21 cellular contexts compared by ENCODE assay signal in genomic region chr18:78638889-78639596, GRCh38.
DNase-seq lines count a peak whose midpoint lies in the region; ATAC-seq and TF ChIP-seq lines count a peak whose summit lies in the region.
"Had no signal": no experiment of that assay in that cellular context is flagged by ENCODE, and none has a peak within 500 bp of the region (broad histone marks: within the 10 kb centered on the region; RNA-seq: fewer than 3 reads in every experiment).

No MANE protein-coding gene starts in this region.

- H3K27me3 ChIP-seq in mesenchymal stem cell (ENCODE audit: control insufficient read depth in 1 of 2, insufficient read depth in 1 of 2, low read length in 2 of 2): no peaks in the 10 kb centered on the region
- H3K27me3 ChIP-seq: transverse colon had no signal

- no peak overlapping the region for H3K23ac ChIP-seq in mesenchymal stem cell (ENCODE audit: low read length in 2 of 2)

- H3K4me1 ChIP-seq in mesenchymal stem cell (ENCODE audit: control insufficient read depth, insufficient read depth, low read depth, low read length): peaks cover 3% of the 10 kb centered on the region

- no peak overlapping the region for H3K4me2 ChIP-seq in mesenchymal stem cell (ENCODE audit: low read length, poor library complexity, severe bottlenecking)

- peaks cover 4% of the 10 kb centered on the region for H3K36me3 Mint-ChIP-seq in activated T-cell treated with anti-CD3 and anti-CD28 coated beads, Interleukin-2, amount 50 U/mL, for 24 hours (ENCODE audit: low read depth)
- no peaks in the 10 kb centered on the region for H3K36me3 Mint-ChIP-seq in type B pancreatic cell
- H3K36me3 Mint-ChIP-seq: brain, memory B cell had no signal

- H3K27ac ChIP-seq in epithelial cell of prostate (peak overlapping the region; percentile 22), mesenchymal stem cell (ENCODE audit: low read length, poor library complexity, severe bottlenecking) (no peak overlapping the region)
- H3K27ac ChIP-seq: C4-2B, transverse colon had no signal

- no peak overlapping the region for H3K4me3 ChIP-seq in mesenchymal stem cell (ENCODE audit: insufficient read depth in 1 of 2, low read depth in 1 of 2, low read length in 2 of 2)
- H3K4me3 ChIP-seq: transverse colon had no signal

- H2AK5ac ChIP-seq in mesenchymal stem cell (ENCODE audit: low read length, severe bottlenecking): no peak overlapping the region

- H3K36me3 ChIP-seq in mesenchymal stem cell (ENCODE audit: control insufficient read depth in 1 of 2, insufficient read depth in 2 of 2, low read depth in 1 of 2, low read length in 2 of 2): no peaks in the 10 kb centered on the region
- H3K36me3 ChIP-seq: transverse colon had no signal

- TF ChIP-seq CTCF in type B pancreatic cell (conservative IDR thresholded peaks at IDR 0.05): no peak

- no peak overlapping the region for H3K18ac ChIP-seq in mesenchymal stem cell (ENCODE audit: low read depth in 1 of 2, low read length in 2 of 2)

- H3K27me3 Mint-ChIP-seq in activated T-cell treated with anti-CD3 and anti-CD28 coated beads, Interleukin-2, amount 50 U/mL, for 24 hours: no peaks in the 10 kb centered on the region
- peaks cover 20% of the 10 kb centered on the region for H3K27me3 Mint-ChIP-seq in type B pancreatic cell
- H3K27me3 Mint-ChIP-seq: memory B cell; stimulated activated naive B cell treated with anti-CD40 and anti-IgM and Interleukin-4, amounts not matched to agents 10 μg/mL and 1 μg/mL and 100 μg/mL, for 72 hours had no signal

- H4K8ac ChIP-seq in mesenchymal stem cell (ENCODE audit: low read length): no peak overlapping the region

- H2BK5ac ChIP-seq in mesenchymal stem cell (ENCODE audit: low read depth, low read length, poor library complexity, severe bottlenecking): no peak overlapping the region

- peak; percentile 24 for DNase-seq in activated T-cell treated with anti-CD3 and anti-CD28 coated beads, Interleukin-2, amount 50 U/mL, for 24 hours
- no peak for DNase-seq in activated T-cell treated with anti-CD3 and anti-CD28 coated beads, Interleukin-2, amount 50 U/mL, for 48 hours
- DNase-seq in NCI-H748 (lab: John Stamatoyannopoulos, UW; ENCODE audit: unreplicated experiment) (peak; percentile 65), epithelial cell of prostate (ENCODE audit: low read depth, low spot score) (peak; percentile 5), type B pancreatic cell (ENCODE audit: extremely low spot score, unreplicated experiment) (no peak), mesenchymal stem cell (no peak), NCI-H2081 treated with DMSO at 0.1 percent for 48 hours (lab: John Stamatoyannopoulos, UW) (no peak)
- DNase-seq: activated CD4-positive, CD25-positive, alpha-beta regulatory T cell; cortex of kidney; DMS 273 treated with DMSO at 0.1 percent for 48 hours; foreskin fibroblast; hippocampal formation; MM.1S; stimulated activated CD4-positive, alpha-beta T cell treated with anti-CD3 and anti-CD28 coated beads, Interleukin-15, amount 100 ng/mL, for 24 hours; stimulated activated naive B cell treated with anti-CD40 and anti-IgM and Interleukin-4, amounts not matched to agents 10 μg/mL and 1 μg/mL and 100 μg/mL, for 72 hours; T-helper 2 cell; transverse colon had no signal

- H3K14ac ChIP-seq in mesenchymal stem cell (ENCODE audit: low read length in 2 of 2): no peak overlapping the region

- no peak overlapping the region for H3K4me3 Mint-ChIP-seq in activated T-cell treated with anti-CD3 and anti-CD28 coated beads, Interleukin-2, amount 50 U/mL, for 24 hours
- H3K4me3 Mint-ChIP-seq in type B pancreatic cell: no peak overlapping the region
- H3K4me3 Mint-ChIP-seq: brain; memory B cell; stimulated activated naive B cell treated with anti-CD40 and anti-IgM and Interleukin-4, amounts not matched to agents 10 μg/mL and 1 μg/mL and 100 μg/mL, for 72 hours had no signal

- peaks cover 5% of the 10 kb centered on the region for H3K9me3 Mint-ChIP-seq in activated T-cell treated with anti-CD3 and anti-CD28 coated beads, Interleukin-2, amount 50 U/mL, for 24 hours
- H3K9me3 Mint-ChIP-seq in type B pancreatic cell: no peaks in the 10 kb centered on the region

- no peaks in the 10 kb centered on the region for H3K79me1 ChIP-seq in mesenchymal stem cell (replicated peaks; ENCODE audit: low read length, poor library complexity, severe bottlenecking)

- no peak overlapping the region for H2BK12ac ChIP-seq in mesenchymal stem cell (ENCODE audit: low read length in 2 of 2)

- no peak for ATAC-seq in GM18520 (IDR thresholded peaks at IDR 0.05; ENCODE audit: unreplicated experiment)
- ATAC-seq: stimulated activated naive B cell treated with anti-CD40 and anti-IgM and Interleukin-4, amounts not matched to agents 10 μg/mL and 1 μg/mL and 100 μg/mL, for 72 hours had no signal

- no peak overlapping the region for H3K9ac ChIP-seq in mesenchymal stem cell (ENCODE audit: low read length)

- no peak overlapping the region for H2BK15ac ChIP-seq in mesenchymal stem cell (ENCODE audit: low read depth, poor library complexity, severe bottlenecking)

- peaks cover 60% of the 10 kb centered on the region for H3K4me1 Mint-ChIP-seq in activated T-cell treated with anti-CD3 and anti-CD28 coated beads, Interleukin-2, amount 50 U/mL, for 24 hours (ENCODE audit: low read depth)
- H3K4me1 Mint-ChIP-seq in type B pancreatic cell (ENCODE audit: unreplicated experiment): peaks cover 26% of the 10 kb centered on the region

- no peak overlapping the region for H2BK120ac ChIP-seq in mesenchymal stem cell (ENCODE audit: low read depth, low read length)

- H2AFZ ChIP-seq in mesenchymal stem cell (ENCODE audit: low read depth, low read length): no peak overlapping the region

- H4K91ac ChIP-seq in mesenchymal stem cell (ENCODE audit: low read length): no peak overlapping the region

- peak overlapping the region; percentile 62 for H3K27ac Mint-ChIP-seq in activated T-cell treated with anti-CD3 and anti-CD28 coated beads, Interleukin-2, amount 50 U/mL, for 24 hours
- H3K27ac Mint-ChIP-seq in type B pancreatic cell: peak overlapping the region; percentile 43
- H3K27ac Mint-ChIP-seq: memory B cell; stimulated activated naive B cell treated with anti-CD40 and anti-IgM and Interleukin-4, amounts not matched to agents 10 μg/mL and 1 μg/mL and 100 μg/mL, for 72 hours had no signal

- WGBS in mesenchymal stem cell: 36% methylated on average over 10 of the region's 10 CpGs

- no peak overlapping the region for H3K4ac ChIP-seq in mesenchymal stem cell (ENCODE audit: low read depth in 1 of 2, low read length in 2 of 2)

- no peaks in the 10 kb centered on the region for H3K9me3 ChIP-seq in mesenchymal stem cell (ENCODE audit: control insufficient read depth, low read length)
- H3K9me3 ChIP-seq: transverse colon had no signal

Comparison
In these comparisons a context has a peak if more than half of its experiments do, and no peak if none do; other contexts are left out.
1. DNase-seq: peak in activated T-cell treated with anti-CD3 and anti-CD28 coated beads, Interleukin-2, amount 50 U/mL, for 24 hours (single experiment), NCI-H748 (single experiment) and epithelial cell of prostate (single experiment); none in activated T-cell treated with anti-CD3 and anti-CD28 coated beads, Interleukin-2, amount 50 U/mL, for 48 hours (0 of 2), type B pancreatic cell (single experiment), mesenchymal stem cell (single experiment) and NCI-H2081 treated with DMSO at 0.1 percent for 48 hours (single experiment).